11 cellular contexts compared by ENCODE assay signal in the genomic region with DNA sequence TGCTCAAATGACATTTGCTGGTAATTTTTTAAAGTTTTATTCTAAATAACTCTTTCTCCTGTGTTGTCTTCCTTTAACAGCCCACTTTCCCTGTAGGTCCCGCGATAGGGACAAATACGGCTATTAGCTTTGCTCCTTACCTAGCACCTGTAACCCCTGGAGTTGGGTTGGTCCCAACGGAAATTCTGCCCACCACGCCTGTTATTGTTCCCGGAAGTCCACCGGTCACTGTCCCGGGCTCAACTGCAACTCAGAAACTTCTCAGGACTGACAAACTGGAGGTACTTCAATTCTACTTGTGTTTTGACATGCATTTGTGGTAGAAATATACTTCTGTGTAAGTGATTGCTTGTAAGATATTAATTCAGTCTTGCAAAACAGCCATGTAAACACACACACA.
A peak's percentile ranks its signal among the peaks of the same experiment; 100 is the strongest.
DNase-seq lines count a peak whose midpoint lies in the region; ATAC-seq and TF ChIP-seq lines count a peak whose summit lies in the region.
"Had no signal": no experiment of that assay in that cellular context is flagged by ENCODE, and none has a peak within 500 bp of the region (broad histone marks: within the 10 kb centered on the region; RNA-seq: fewer than 3 reads in every experiment).

No MANE protein-coding gene starts in this region.

- RAD21 ChIA-PET in HCT116 (lab: Charles Lee; ENCODE audit: low non-redundant PET in 1 of 2, low total read pairs in 2 of 2, uncharacterized antibody in 2 of 2, unreplicated experiment in 2 of 2) = no interaction called here

- no peak for TF ChIP-seq EP300 in tibial nerve (IDR thresholded peaks at IDR 0.05)

- H3K9ac ChIP-seq in HCT116 (ENCODE audit: low read length) (no peak overlapping the region), muscle layer of colon (ENCODE audit: low read length) (no peak overlapping the region)

- TF ChIP-seq CTCF in HCT116 (IDR thresholded peaks at IDR 0.05 in 2 of 3, conservative IDR thresholded peaks at IDR 0.05 in 1 of 3; ENCODE audit: borderline replicate concordance in 1 of 3, insufficient read depth in 1 of 3, low read depth in 2 of 3, low read length in 2 of 3) = no peak
- no peak for TF ChIP-seq CTCF in tibial nerve (IDR thresholded peaks at IDR 0.05)

- intact Hi-C loops in HCT116 (cut with micrococcal nuclease) = loop anchor here (5.0 kb wide), 2 partner anchors 66 to 311 kb away; no protein-coding TSS in a partner anchor

- H3K36me3 ChIP-seq in HCT116 (ENCODE audit: control insufficient read depth in 1 of 2, insufficient read depth in 2 of 2, low read length in 2 of 2) = 0 out of 4 replicates have a peak, but pooled peaks cover 0 to 6% of the 10 kb centered on the region in 2 experiments
- peaks cover 25% of the 10 kb centered on the region for H3K36me3 ChIP-seq in muscle layer of colon (ENCODE audit: insufficient read depth, low read length)
- peaks cover 0 to 28% (median 8%) of the 10 kb centered on the region in 3 donors for H3K36me3 ChIP-seq in tibial nerve

- H3K4me3 ChIP-seq in HCT116 (replicated peaks in 1 of 2; ENCODE audit: low read depth in 1 of 2, low read length in 2 of 2) = no peak overlapping the region
- H3K4me3 ChIP-seq in muscle layer of colon (ENCODE audit: low read depth in 1 of 2, low read length in 2 of 2) = no peak overlapping the region
- H3K4me3 ChIP-seq in tibial nerve = no peak overlapping the region

- H2AFZ ChIP-seq in HCT116 (ENCODE audit: low read depth, low read length, poor library complexity, severe bottlenecking) = no peak overlapping the region

- peak overlapping the region; percentile 17; the same call in 1 of the 2 replicates for H3K27ac ChIP-seq in HCT116 (ENCODE audit: low read depth, low read length)
- H3K27ac ChIP-seq in cingulate gyrus (ENCODE audit: low read depth, low read length) = peak overlapping the region; percentile 34
- peak overlapping the region; percentile 25 for H3K27ac ChIP-seq in muscle layer of colon (ENCODE audit: low read depth, low read length)
- peak overlapping the region; percentile 11 to 79 (median 45) for H3K27ac ChIP-seq in tibial nerve

- ATAC-seq in HCT116 = no peak

- no peaks in the 10 kb centered on the region for H4K20me1 ChIP-seq in HCT116 (ENCODE audit: insufficient read depth)

- no peak for TF ChIP-seq POLR2A in HCT116 (IDR thresholded peaks at IDR 0.05; ENCODE audit: borderline replicate concordance, extremely low read depth, insufficient read depth, insufficient read length)
- TF ChIP-seq POLR2A in tibial nerve (IDR thresholded peaks at IDR 0.05) = no peak

- DNase-seq in HCT116 (ENCODE audit: low read depth, low spot score) (no peak), tibial nerve (ENCODE audit: low spot score in 2 of 2) (no peak), NCI-H524 (lab: John Stamatoyannopoulos, UW) (no peak), HEK293T (ENCODE audit: extremely low spot score) (no peak)
- DNase-seq in effector CD8-positive, alpha-beta T cell (lab: John Stamatoyannopoulos, UW) = no peak
- DNase-seq: BE2C, NCI-H1930, NCI-H2171 treated with DMSO at 0.1 percent for 48 hours, SHP77 treated with DMSO at 0.1 percent for 48 hours had no signal

- 86 to 89% methylated on average over 8 of the region's 8 CpGs for WGBS in tibial nerve, 2 donors

- H3K4me1 ChIP-seq in HCT116 (ENCODE audit: control insufficient read depth in 1 of 2, insufficient read depth in 2 of 2, low read length in 2 of 2) = peaks cover 26 to 39% of the 10 kb centered on the region in 2 experiments
- peaks cover 49% of the 10 kb centered on the region for H3K4me1 ChIP-seq in muscle layer of colon (ENCODE audit: insufficient read depth, low read length)
- peaks cover 7 to 58% (median 21%) of the 10 kb centered on the region in 4 donors for H3K4me1 ChIP-seq in tibial nerve

- CTCF ChIA-PET in HCT116 (lab: Charles Lee) (interaction anchor here (1.1 to 2.1 kb wide), 3 partner anchors 17 to 233 kb away, joined by 3 to 7 read pairs (median 6); no protein-coding TSS in a partner anchor), HEK293T (lab: Yijun Ruan, JAX) (no interaction called here)

- H3K9me2 ChIP-seq in HCT116 (ENCODE audit: insufficient read depth) = no peaks in the 10 kb centered on the region; the same call in 1 of the 2 replicates

- H3K27me3 ChIP-seq in HCT116 (ENCODE audit: insufficient read depth, low read length) = no peaks in the 10 kb centered on the region
- no peaks in the 10 kb centered on the region for H3K27me3 ChIP-seq in muscle layer of colon (ENCODE audit: control insufficient read depth in 1 of 2, insufficient read depth in 2 of 2, low read length in 2 of 2)
- H3K27me3 ChIP-seq in tibial nerve = no peaks in the 10 kb centered on the region
- H3K27me3 ChIP-seq: BE2C had no signal

- POLR2A ChIA-PET in HCT116 (lab: Charles Lee) = no interaction called here
- POLR2A ChIA-PET in HEK293T (lab: Yijun Ruan, JAX) = no interaction called here

- H3K4me2 ChIP-seq in HCT116 (ENCODE audit: low read length) = no peak overlapping the region

- H3K9me3 ChIP-seq in HCT116 (ENCODE audit: control insufficient read depth in 1 of 2, insufficient read depth in 1 of 2, low read depth in 1 of 2, low read length in 2 of 2) = no peaks in the 10 kb centered on the region
- H3K9me3 ChIP-seq in muscle layer of colon (ENCODE audit: low read length) = no peaks in the 10 kb centered on the region
- H3K9me3 ChIP-seq in tibial nerve = no peaks in the 10 kb centered on the region
- H3K9me3 ChIP-seq: BE2C had no signal

- BruUV-seq in HCT116 (replicated peaks; lab: Mats Ljungman, UMichigan) = no TSS peak

- no peak for TF ChIP-seq RAD21 in HCT116 (IDR thresholded peaks at IDR 0.05; ENCODE audit: low read depth)

- peaks cover 12% of the 10 kb centered on the region; the same call in 1 of the 2 replicates for H3K79me2 ChIP-seq in HCT116 (ENCODE audit: insufficient read depth, low read length)

TF ChIP-seq in HCT116, 20 proteins besides CTCF, POLR2A, EP300 and RAD21 (continues in another document):
- TF ChIP-seq JUND (IDR thresholded peaks at IDR 0.05) = no peak
- TF ChIP-seq CBX3 (IDR thresholded peaks at IDR 0.05; ENCODE audit: low read depth) = no peak
- TF ChIP-seq, protein P1, sequence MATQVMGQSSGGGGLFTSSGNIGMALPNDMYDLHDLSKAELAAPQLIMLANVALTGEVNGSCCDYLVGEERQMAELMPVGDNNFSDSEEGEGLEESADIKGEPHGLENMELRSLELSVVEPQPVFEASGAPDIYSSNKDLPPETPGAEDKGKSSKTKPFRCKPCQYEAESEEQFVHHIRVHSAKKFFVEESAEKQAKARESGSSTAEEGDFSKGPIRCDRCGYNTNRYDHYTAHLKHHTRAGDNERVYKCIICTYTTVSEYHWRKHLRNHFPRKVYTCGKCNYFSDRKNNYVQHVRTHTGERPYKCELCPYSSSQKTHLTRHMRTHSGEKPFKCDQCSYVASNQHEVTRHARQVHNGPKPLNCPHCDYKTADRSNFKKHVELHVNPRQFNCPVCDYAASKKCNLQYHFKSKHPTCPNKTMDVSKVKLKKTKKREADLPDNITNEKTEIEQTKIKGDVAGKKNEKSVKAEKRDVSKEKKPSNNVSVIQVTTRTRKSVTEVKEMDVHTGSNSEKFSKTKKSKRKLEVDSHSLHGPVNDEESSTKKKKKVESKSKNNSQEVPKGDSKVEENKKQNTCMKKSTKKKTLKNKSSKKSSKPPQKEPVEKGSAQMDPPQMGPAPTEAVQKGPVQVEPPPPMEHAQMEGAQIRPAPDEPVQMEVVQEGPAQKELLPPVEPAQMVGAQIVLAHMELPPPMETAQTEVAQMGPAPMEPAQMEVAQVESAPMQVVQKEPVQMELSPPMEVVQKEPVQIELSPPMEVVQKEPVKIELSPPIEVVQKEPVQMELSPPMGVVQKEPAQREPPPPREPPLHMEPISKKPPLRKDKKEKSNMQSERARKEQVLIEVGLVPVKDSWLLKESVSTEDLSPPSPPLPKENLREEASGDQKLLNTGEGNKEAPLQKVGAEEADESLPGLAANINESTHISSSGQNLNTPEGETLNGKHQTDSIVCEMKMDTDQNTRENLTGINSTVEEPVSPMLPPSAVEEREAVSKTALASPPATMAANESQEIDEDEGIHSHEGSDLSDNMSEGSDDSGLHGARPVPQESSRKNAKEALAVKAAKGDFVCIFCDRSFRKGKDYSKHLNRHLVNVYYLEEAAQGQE (IDR thresholded peaks at IDR 0.05; ENCODE audit: low read depth) = no peak
- no peak for TF ChIP-seq YY1 (IDR thresholded peaks at IDR 0.05; ENCODE audit: extremely low read depth, insufficient replicate concordance, low read depth, low read length)
- no peak for TF ChIP-seq SIN3A (IDR thresholded peaks at IDR 0.05; ENCODE audit: low read depth)
- no peak for TF ChIP-seq EZH2 (IDR thresholded peaks at IDR 0.05)

TF ChIP-seq in HEK293T, 16 proteins besides CTCF, POLR2A, EP300 and RAD21:
- TF ChIP-seq L3MBTL2 (conservative IDR thresholded peaks at IDR 0.05) (no peak), FOXK2 (IDR thresholded peaks at IDR 0.05) (no peak), ZNF384 (IDR thresholded peaks at IDR 0.05) (no peak), BHLHE40 (IDR thresholded peaks at IDR 0.05; ENCODE audit: borderline replicate concordance) (no peak), NFRKB (IDR thresholded peaks at IDR 0.05) (no peak), CTBP1 (IDR thresholded peaks at IDR 0.05; ENCODE audit: borderline replicate concordance) (no peak), LEF1 (IDR thresholded peaks at IDR 0.05; ENCODE audit: borderline replicate concordance) (no peak), FOXM1 (IDR thresholded peaks at IDR 0.05; ENCODE audit: borderline replicate concordance) (no peak), FOXA1 (IDR thresholded peaks at IDR 0.05) (no peak), HDGF (IDR thresholded peaks at IDR 0.05; ENCODE audit: borderline replicate concordance) (no peak), TARDBP (IDR thresholded peaks at IDR 0.05) (no peak), ELF4 (IDR thresholded peaks at IDR 0.05) (no peak)
- TF ChIP-seq, protein P2, sequence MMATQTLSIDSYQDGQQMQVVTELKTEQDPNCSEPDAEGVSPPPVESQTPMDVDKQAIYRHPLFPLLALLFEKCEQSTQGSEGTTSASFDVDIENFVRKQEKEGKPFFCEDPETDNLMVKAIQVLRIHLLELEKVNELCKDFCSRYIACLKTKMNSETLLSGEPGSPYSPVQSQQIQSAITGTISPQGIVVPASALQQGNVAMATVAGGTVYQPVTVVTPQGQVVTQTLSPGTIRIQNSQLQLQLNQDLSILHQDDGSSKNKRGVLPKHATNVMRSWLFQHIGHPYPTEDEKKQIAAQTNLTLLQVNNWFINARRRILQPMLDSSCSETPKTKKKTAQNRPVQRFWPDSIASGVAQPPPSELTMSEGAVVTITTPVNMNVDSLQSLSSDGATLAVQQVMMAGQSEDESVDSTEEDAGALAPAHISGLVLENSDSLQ (IDR thresholded peaks at IDR 0.05) = no peak
